Comparison of ENCODE assay signal across 16 cellular contexts in the genomic region with DNA sequence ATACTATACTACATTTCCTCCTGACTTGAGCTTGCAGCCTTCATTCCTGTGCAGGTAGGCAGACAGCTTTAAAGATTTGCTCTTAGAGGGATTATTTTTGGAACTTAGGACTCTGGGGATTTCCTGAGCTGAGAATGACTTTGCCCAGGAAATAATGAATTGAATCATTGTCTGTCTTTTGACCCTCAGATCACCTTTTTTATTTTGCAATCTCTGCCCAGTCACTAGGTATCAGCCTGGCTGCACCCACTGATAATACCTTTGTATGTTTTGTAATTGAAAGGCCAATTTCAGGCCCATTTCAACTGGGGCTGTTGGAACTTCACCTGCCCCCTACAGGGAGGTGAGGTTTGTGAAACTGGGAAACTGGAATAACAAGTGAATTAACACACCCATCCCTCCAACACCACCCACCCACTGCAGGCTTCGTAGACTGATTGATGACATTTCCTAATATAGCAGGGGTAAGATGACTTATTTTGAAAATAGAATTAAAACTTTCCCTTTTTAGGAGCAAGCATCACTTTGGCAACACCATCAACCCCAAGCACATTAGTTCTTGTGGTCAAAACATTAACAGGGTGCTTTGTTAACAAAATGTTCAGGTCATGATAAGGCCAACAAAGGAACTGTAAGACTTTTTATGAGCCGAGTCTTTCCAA.
DNase-seq lines count a peak whose midpoint lies in the region; ATAC-seq and TF ChIP-seq lines count a peak whose summit lies in the region.
"Had no signal": no experiment of that assay in that cellular context is flagged by ENCODE, and none has a peak within 500 bp of the region (broad histone marks: within the 10 kb centered on the region; RNA-seq: fewer than 3 reads in every experiment).

No MANE protein-coding gene starts in this region.

- no peaks in the 10 kb centered on the region for H3K79me2 ChIP-seq in PC-9 (ENCODE audit: low read depth)

- no TSS peak for BruUV-seq in PC-9 (replicated peaks; lab: Mats Ljungman, UMichigan)

- H3K27me3 ChIP-seq in PC-9 (ENCODE audit: insufficient read depth, low read depth) = no peaks in the 10 kb centered on the region
- no peaks in the 10 kb centered on the region for H3K27me3 ChIP-seq in uterus
- H3K27me3 ChIP-seq: colonic mucosa, heart right ventricle, ovary had no signal

- DNase-seq in PC-9 (peak; percentile 16 to 90), foreskin fibroblast (peak; percentile 12 to 45), uterus (peak; percentile 28 to 29), endothelial cell (ENCODE audit: low spot score) (no peak), iPS-NIHi11 (ENCODE audit: low spot score) (no peak), AG20443 (ENCODE audit: low spot score) (no peak)
- DNase-seq: activated CD4-positive, alpha-beta T cell treated with anti-CD3 and anti-CD28 coated beads, Interleukin-2, amount 10 ng/mL, durations not matched to agents 7 days and 5 days; activated naive CD4-positive, alpha-beta T cell; colonic mucosa; heart right ventricle; mesenchymal stem cell; NCI-H2081 treated with DMSO at 0.1 percent for 48 hours; ovary; substantia nigra; T-cell had no signal

- H3K36me3 Mint-ChIP-seq in endothelial cell (ENCODE audit: low read depth, unreplicated experiment) = no peaks in the 10 kb centered on the region

- no peak overlapping the region for H3K4me3 Mint-ChIP-seq in endothelial cell (ENCODE audit: unreplicated experiment)
- H3K4me3 Mint-ChIP-seq: activated CD4-positive, alpha-beta T cell treated with anti-CD3 and anti-CD28 coated beads, Interleukin-2, amount 10 ng/mL, durations not matched to agents 7 days and 5 days; T-cell had no signal

- intact Hi-C loops in PC-9 (cut with micrococcal nuclease; ENCODE audit: unreplicated experiment) (no loop called here), uterus (cut with DNase I; ENCODE audit: low total_unique reads) (no loop called here)

- H3K4me3 ChIP-seq in PC-9 = peak overlapping the region; percentile 0; the same call in 1 of the 2 replicates
- no peak overlapping the region for H3K4me3 ChIP-seq in foreskin fibroblast (ENCODE audit: low read depth in 1 of 2, low read length in 2 of 2)
- H3K4me3 ChIP-seq in uterus = no peak overlapping the region
- H3K4me3 ChIP-seq: colonic mucosa, heart right ventricle, ovary had no signal

- H4K20me1 ChIP-seq in PC-9 (ENCODE audit: insufficient read depth) = no peaks in the 10 kb centered on the region

- TF ChIP-seq CTCF in PC-9 (conservative IDR thresholded peaks at IDR 0.05) (no peak; the same call in 1 of the 2 replicates), foreskin fibroblast (IDR thresholded peaks at IDR 0.05; ENCODE audit: low read depth, low read length) (no peak), uterus (IDR thresholded peaks at IDR 0.05) (no peak), endothelial cell (IDR thresholded peaks at IDR 0.05; ENCODE audit: unreplicated experiment) (no peak)

- no peaks in the 10 kb centered on the region for H3K9me3 Mint-ChIP-seq in endothelial cell (ENCODE audit: unreplicated experiment)
- H3K9me3 Mint-ChIP-seq: activated CD4-positive, alpha-beta T cell treated with anti-CD3 and anti-CD28 coated beads, Interleukin-2, amount 10 ng/mL, durations not matched to agents 7 days and 5 days; T-cell had no signal

- no peaks in the 10 kb centered on the region for H3K4me1 Mint-ChIP-seq in endothelial cell (ENCODE audit: unreplicated experiment)
- H3K4me1 Mint-ChIP-seq: activated CD4-positive, alpha-beta T cell treated with anti-CD3 and anti-CD28 coated beads, Interleukin-2, amount 10 ng/mL, durations not matched to agents 7 days and 5 days; T-cell had no signal

- H3K9me2 ChIP-seq in PC-9 (ENCODE audit: insufficient read depth) = no peaks in the 10 kb centered on the region

- peak; percentile 43 for ATAC-seq in HG02610 (IDR thresholded peaks at IDR 0.05; ENCODE audit: unreplicated experiment)
- ATAC-seq: heart right ventricle, T-cell had no signal

- H3K27ac ChIP-seq in PC-9 (peak overlapping the region; percentile 85), uterus (peak overlapping the region; percentile 81 to 82)
- H3K27ac ChIP-seq: colonic mucosa, heart right ventricle, ovary had no signal

- H3K9me3 ChIP-seq in PC-9 (ENCODE audit: insufficient read depth, low read depth) = peaks cover 16% of the 10 kb centered on the region; the same call in 1 of the 2 replicates
- no peaks in the 10 kb centered on the region for H3K9me3 ChIP-seq in uterus
- H3K9me3 ChIP-seq: colonic mucosa, heart right ventricle, ovary had no signal

- H3K36me3 ChIP-seq in PC-9 (ENCODE audit: low read depth) (no peaks in the 10 kb centered on the region), uterus (no peaks in the 10 kb centered on the region)
- H3K36me3 ChIP-seq: colonic mucosa, heart right ventricle, ovary had no signal

- H3F3A ChIP-seq in PC-9 (ENCODE audit: insufficient read depth, low read depth) = peaks cover 23% of the 10 kb centered on the region

- H3K4me1 ChIP-seq in PC-9 (replicated peaks; ENCODE audit: insufficient read depth) = peaks cover 56% of the 10 kb centered on the region
- H3K4me1 ChIP-seq in uterus = peaks cover 0 to 9% of the 10 kb centered on the region in 2 donors
- H3K4me1 ChIP-seq: colonic mucosa, heart right ventricle had no signal

- H3K4me2 ChIP-seq in PC-9 = peak overlapping the region; percentile 37

- no peaks in the 10 kb centered on the region for H3K27me3 Mint-ChIP-seq in endothelial cell (ENCODE audit: unreplicated experiment)
- H3K27me3 Mint-ChIP-seq: activated CD4-positive, alpha-beta T cell treated with anti-CD3 and anti-CD28 coated beads, Interleukin-2, amount 10 ng/mL, durations not matched to agents 7 days and 5 days; T-cell had no signal

- no peak for TF ChIP-seq POLR2A in uterus (IDR thresholded peaks at IDR 0.05)

- CTCF ChIA-PET in PC-9 (lab: Charles Lee) = no interaction called here

- H2AFZ ChIP-seq in PC-9 = no peak overlapping the region

- POLR2A ChIA-PET in PC-9 (lab: Charles Lee; ENCODE audit: unreplicated experiment) = no interaction called here

- no peak overlapping the region for H3K27ac Mint-ChIP-seq in endothelial cell (ENCODE audit: unreplicated experiment)
- H3K27ac Mint-ChIP-seq: activated CD4-positive, alpha-beta T cell treated with anti-CD3 and anti-CD28 coated beads, Interleukin-2, amount 10 ng/mL, durations not matched to agents 7 days and 5 days; T-cell had no signal

Comparison
In these comparisons a context has a peak if more than half of its experiments do, and no peak if none do; other contexts are left out.
1. DNase-seq: peak in PC-9 (2 of 2), foreskin fibroblast (2 of 2) and uterus (2 of 2); none in endothelial cell (single experiment), iPS-NIHi11 (single experiment) and AG20443 (single experiment).